Comparison of ENCODE assay signal across 9 cellular contexts in the genomic region with DNA sequence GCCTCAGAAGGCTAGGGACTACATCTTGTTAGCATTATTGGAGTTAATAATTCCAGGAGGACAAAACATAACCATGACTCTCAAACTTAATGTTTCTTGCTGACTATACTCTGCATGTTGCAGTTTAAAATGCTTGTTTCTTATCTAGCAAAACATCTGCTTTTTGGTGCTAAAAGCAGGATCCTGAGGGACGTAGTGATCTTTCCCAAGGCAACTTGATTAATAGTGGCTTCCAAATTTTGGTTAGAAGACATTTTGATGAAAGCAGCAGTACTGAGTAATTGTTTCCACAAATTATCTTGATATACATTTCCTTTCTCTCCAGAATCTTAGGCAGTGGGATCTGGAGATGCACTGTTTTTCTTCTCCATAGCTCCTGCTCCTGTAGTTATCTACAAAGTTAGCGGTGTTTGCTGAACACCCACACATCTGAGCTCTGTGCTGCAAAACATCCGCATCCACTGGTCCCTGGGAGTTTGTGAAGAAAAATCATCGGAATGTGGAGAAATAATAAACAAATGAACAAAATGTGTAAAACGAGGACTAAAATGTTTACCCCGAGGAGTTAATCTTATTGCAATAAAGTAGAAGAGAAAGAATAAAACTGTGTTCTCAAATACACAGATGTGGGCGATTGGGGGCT.
DNase-seq lines count a peak whose midpoint lies in the region; ATAC-seq, FAIRE-seq and TF ChIP-seq lines count a peak whose summit lies in the region.
"Had no signal": no experiment of that assay in that cellular context is flagged by ENCODE, and none has a peak within 500 bp of the region (broad histone marks: within the 10 kb centered on the region; RNA-seq: fewer than 3 reads in every experiment).

No MANE protein-coding gene starts in this region.

- H3K4me1 ChIP-seq in OCI-LY3 (ENCODE audit: low read length) (peaks cover 53% of the 10 kb centered on the region), mesodermal cell (ENCODE audit: control insufficient read depth, insufficient read depth, low read length, poor library complexity, severe bottlenecking) (no peaks in the 10 kb centered on the region)

- H3K27me3 ChIP-seq in OCI-LY3 (ENCODE audit: low read depth, low read length), result no peaks in the 10 kb centered on the region

- peaks cover 1 to 2% of the 10 kb centered on the region in 2 donors for H3K4me1 Mint-ChIP-seq in stimulated activated naive B cell treated with anti-CD40 and anti-IgM and Interleukin-4, amounts not matched to agents 10 μg/mL and 1 μg/mL and 100 μg/mL, for 72 hours

- ATAC-seq in GM18861 (IDR thresholded peaks at IDR 0.05; ENCODE audit: unreplicated experiment) (peak; percentile 15), HG02610 (IDR thresholded peaks at IDR 0.05; ENCODE audit: unreplicated experiment) (peak; percentile 16)
- ATAC-seq in stimulated activated naive B cell treated with anti-CD40 and anti-IgM and Interleukin-4, amounts not matched to agents 10 μg/mL and 1 μg/mL and 100 μg/mL, for 72 hours (replicated peaks), result no peak

- no peaks in the 10 kb centered on the region for H3K27me3 Mint-ChIP-seq in stimulated activated naive B cell treated with anti-CD40 and anti-IgM and Interleukin-4, amounts not matched to agents 10 μg/mL and 1 μg/mL and 100 μg/mL, for 72 hours

- H3K9me3 ChIP-seq in OCI-LY3 (ENCODE audit: insufficient read depth, low read length) (no peaks in the 10 kb centered on the region), mesodermal cell (ENCODE audit: control insufficient read depth, low read length) (no peaks in the 10 kb centered on the region)

- DNase-seq in stimulated activated naive B cell treated with anti-CD40 and anti-IgM and Interleukin-4, amounts not matched to agents 10 μg/mL and 1 μg/mL and 100 μg/mL, for 72 hours, result no peak
- DNase-seq in SK-N-DZ (ENCODE audit: low spot score), result no peak
- no peak for DNase-seq in DMS53 (lab: John Stamatoyannopoulos, UW)
- no peak for DNase-seq in GM12892 (ENCODE audit: insufficient read length)
- DNase-seq: erythroblast had no signal

- H4K20me1 ChIP-seq in OCI-LY3 (ENCODE audit: insufficient read depth, low read length), result no peaks in the 10 kb centered on the region

- H2AFZ ChIP-seq in OCI-LY3 (ENCODE audit: low read depth, low read length), result peak overlapping the region; percentile 36

- WGBS in mesodermal cell (ENCODE audit: insufficient coverage in 2 of 2), 2 experiments, result 81 to 91% methylated on average over 6 of the region's 7 CpGs

- H3K27ac Mint-ChIP-seq in stimulated activated naive B cell treated with anti-CD40 and anti-IgM and Interleukin-4, amounts not matched to agents 10 μg/mL and 1 μg/mL and 100 μg/mL, for 72 hours, result no peak overlapping the region

- FAIRE-seq in GM12892 (lab: Jason Lieb, UNC), result no peak

- H3K4me3 Mint-ChIP-seq in stimulated activated naive B cell treated with anti-CD40 and anti-IgM and Interleukin-4, amounts not matched to agents 10 μg/mL and 1 μg/mL and 100 μg/mL, for 72 hours, result no peak overlapping the region

- peak overlapping the region; percentile 37 for H3K9ac ChIP-seq in OCI-LY3 (ENCODE audit: low read length)

- H3K36me3 ChIP-seq in OCI-LY3 (replicated peaks; ENCODE audit: low read depth, low read length) (no peaks in the 10 kb centered on the region), mesodermal cell (ENCODE audit: control insufficient read depth, insufficient read depth, low read length) (no peaks in the 10 kb centered on the region)

- peaks cover 0 to under 1% of the 10 kb centered on the region in 2 donors for H3K9me3 Mint-ChIP-seq in stimulated activated naive B cell treated with anti-CD40 and anti-IgM and Interleukin-4, amounts not matched to agents 10 μg/mL and 1 μg/mL and 100 μg/mL, for 72 hours

- H3K4me3 ChIP-seq in OCI-LY3 (ENCODE audit: low read length) (peak overlapping the region; percentile 27), mesodermal cell (ENCODE audit: extremely low read depth, insufficient read depth, low read length, poor library complexity, severe bottlenecking) (no peak overlapping the region)

- H3K4me2 ChIP-seq in OCI-LY3 (ENCODE audit: low read length), result peak overlapping the region; percentile 58

- no peak for TF ChIP-seq CTCF in OCI-LY3 (IDR thresholded peaks at IDR 0.05; ENCODE audit: low read depth, low read length)

- no peak for TF ChIP-seq POLR2A in GM12892 (IDR thresholded peaks at IDR 0.05; ENCODE audit: low read depth, low read length)

- peak overlapping the region; percentile 91 for H3K27ac ChIP-seq in OCI-LY3 (ENCODE audit: low read length)
- H3K27ac ChIP-seq in mesodermal cell (ENCODE audit: low read depth, low read length, severe bottlenecking), result peak overlapping the region; percentile 16

- no peaks in the 10 kb centered on the region for H3K36me3 Mint-ChIP-seq in stimulated activated naive B cell treated with anti-CD40 and anti-IgM and Interleukin-4, amounts not matched to agents 10 μg/mL and 1 μg/mL and 100 μg/mL, for 72 hours

- no peaks in the 10 kb centered on the region for H3K79me2 ChIP-seq in OCI-LY3 (ENCODE audit: low read length)

Comparison
In these comparisons a context has a peak if more than half of its experiments do, and no peak if none do; other contexts are left out.
1. ATAC-seq: peak in GM18861 (single experiment) and HG02610 (single experiment); none in stimulated activated naive B cell treated with anti-CD40 and anti-IgM and Interleukin-4, amounts not matched to agents 10 μg/mL and 1 μg/mL and 100 μg/mL, for 72 hours (0 of 2).